Comparison of ENCODE assay signal across 11 cellular contexts in the genomic region with DNA sequence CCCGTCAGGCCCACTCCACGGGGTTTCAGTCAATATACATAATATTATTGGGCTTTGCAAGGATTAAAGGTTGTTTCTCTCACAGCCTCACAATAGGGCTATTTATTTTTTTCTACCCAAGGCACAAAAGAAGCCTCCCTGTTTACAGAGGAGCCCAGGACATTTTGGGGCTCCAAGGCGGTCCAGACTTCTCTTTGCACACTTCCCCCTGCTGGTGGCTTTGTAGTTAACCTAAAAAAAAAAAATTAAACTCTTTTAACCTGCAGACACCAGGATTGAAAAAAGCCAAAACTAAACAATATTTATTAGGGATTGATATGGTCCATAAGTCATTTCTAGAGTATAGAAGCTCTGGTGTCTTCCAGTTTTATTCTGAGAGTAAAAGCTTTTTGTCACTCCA.
DNase-seq lines count a peak whose midpoint lies in the region; ATAC-seq and TF ChIP-seq lines count a peak whose summit lies in the region.
"Had no signal": no experiment of that assay in that cellular context is flagged by ENCODE, and none has a peak within 500 bp of the region (broad histone marks: within the 10 kb centered on the region; RNA-seq: fewer than 3 reads in every experiment).

No MANE protein-coding gene starts in this region.

- no peaks in the 10 kb centered on the region for H3K9me2 ChIP-seq in hepatocyte (replicated peaks; ENCODE audit: insufficient read depth)

- intact Hi-C loops in activated CD4-positive, alpha-beta T cell treated with anti-CD3 and anti-CD28 coated beads for 36 hours (cut with DNase I, micrococcal nuclease) = no loop called here

- H3K9me3 Mint-ChIP-seq in activated CD4-positive, alpha-beta T cell treated with anti-CD3 and anti-CD28 coated beads for 36 hours (ENCODE audit: low read depth) = peaks cover 2% of the 10 kb centered on the region

- TF ChIP-seq CTCF in AG04450 (IDR thresholded peaks at IDR 0.05; ENCODE audit: low read depth, low read length) (peak; percentile 19; the same call in 1 of the 2 replicates), GM12873 (IDR thresholded peaks at IDR 0.05; ENCODE audit: insufficient read depth, low read depth, low read length, missing control alignments) (peak; percentile 35), RWPE2 (IDR thresholded peaks at IDR 0.05; ENCODE audit: poor library complexity, severe bottlenecking) (peak; percentile 35), hepatocyte (IDR thresholded peaks at IDR 0.05; ENCODE audit: poor library complexity) (peak; percentile 24), right atrium auricular region (IDR thresholded peaks at IDR 0.05) (no peak)

- H3K27ac Mint-ChIP-seq in activated CD4-positive, alpha-beta T cell treated with anti-CD3 and anti-CD28 coated beads for 36 hours = no peak overlapping the region
- H3K27ac Mint-ChIP-seq: activated naive CD8-positive, alpha-beta T cell; CD4-positive, alpha-beta memory T cell; dendritic cell treated with granulocyte-macrophage colony-stimulating factor and Interleukin-4, amounts not matched to agents 40 ng/mL and 50 ng/mL, for 4 days had no signal

- H3K27me3 Mint-ChIP-seq in activated CD4-positive, alpha-beta T cell treated with anti-CD3 and anti-CD28 coated beads for 36 hours = peaks cover 2% of the 10 kb centered on the region
- H3K27me3 Mint-ChIP-seq: dendritic cell treated with granulocyte-macrophage colony-stimulating factor and Interleukin-4, amounts not matched to agents 40 ng/mL and 50 ng/mL, for 4 days had no signal

- no peak for ATAC-seq in RWPE2 (ENCODE audit: low read depth)
- no peak for ATAC-seq in activated CD4-positive, alpha-beta T cell treated with anti-CD3 and anti-CD28 coated beads for 36 hours

- H4K20me1 ChIP-seq in hepatocyte (ENCODE audit: insufficient read depth, poor library complexity, severe bottlenecking) = no peaks in the 10 kb centered on the region

- POLR2A ChIA-PET in AG04450 (lab: Yijun Ruan, JAX) = interaction anchor here (0.6 kb wide), 1 partner anchor 45 kb away, joined by 11 read pairs; no protein-coding TSS in a partner anchor
- POLR2A ChIA-PET in activated CD4-positive, alpha-beta T cell treated with anti-CD3 and anti-CD28 coated beads for 36 hours (lab: Charles Lee) = no interaction called here

- H3K4me2 ChIP-seq in hepatocyte = no peak overlapping the region

- H3K4me3 Mint-ChIP-seq in activated CD4-positive, alpha-beta T cell treated with anti-CD3 and anti-CD28 coated beads for 36 hours = no peak overlapping the region
- H3K4me3 Mint-ChIP-seq: activated naive CD8-positive, alpha-beta T cell; CD4-positive, alpha-beta memory T cell; dendritic cell treated with granulocyte-macrophage colony-stimulating factor and Interleukin-4, amounts not matched to agents 40 ng/mL and 50 ng/mL, for 4 days had no signal

- H2AFZ ChIP-seq in hepatocyte = no peak overlapping the region

- H3K4me3 ChIP-seq in AG04450 (ENCODE audit: low read depth, low read length) (no peak overlapping the region), RWPE2 (ENCODE audit: severe bottlenecking) (no peak overlapping the region), hepatocyte (no peak overlapping the region), right atrium auricular region (no peak overlapping the region)

- H3K27ac ChIP-seq in AG04450 (ENCODE audit: low read depth, low read length) = no peak overlapping the region
- H3K27ac ChIP-seq in RWPE2 (ENCODE audit: poor library complexity, severe bottlenecking) = no peak overlapping the region
- no peak overlapping the region for H3K27ac ChIP-seq in hepatocyte
- no peak overlapping the region for H3K27ac ChIP-seq in right atrium auricular region

- no peaks in the 10 kb centered on the region for H3K4me1 ChIP-seq in RWPE2 (ENCODE audit: insufficient read depth, poor library complexity, severe bottlenecking)
- H3K4me1 ChIP-seq in hepatocyte (ENCODE audit: insufficient read depth) = peaks cover 7% of the 10 kb centered on the region
- no peaks in the 10 kb centered on the region for H3K4me1 ChIP-seq in right atrium auricular region

- no peak for DNase-seq in AG04450 (ENCODE audit: low read depth, low spot score)
- no peak for DNase-seq in RWPE2 (ENCODE audit: low spot score)
- DNase-seq in hepatocyte (ENCODE audit: low spot score) = no peak
- no peak for DNase-seq in kidney glomerular epithelial cell (lab: John Stamatoyannopoulos, UW)
- DNase-seq in T-helper 2 cell = no peak
- no peak for DNase-seq in activated CD4-positive, alpha-beta T cell treated with anti-CD3 and anti-CD28 coated beads for 36 hours
- no peak for DNase-seq in right atrium auricular region (ENCODE audit: low spot score)
- DNase-seq: CD4-positive, alpha-beta memory T cell had no signal

- H3K79me2 ChIP-seq in hepatocyte = no peaks in the 10 kb centered on the region

- no peaks in the 10 kb centered on the region for H3K27me3 ChIP-seq in AG04450 (ENCODE audit: control insufficient read depth, insufficient read depth, low read length)
- H3K27me3 ChIP-seq in RWPE2 (ENCODE audit: insufficient read depth, poor library complexity, severe bottlenecking) = no peaks in the 10 kb centered on the region
- H3K27me3 ChIP-seq in hepatocyte = no peaks in the 10 kb centered on the region
- no peaks in the 10 kb centered on the region for H3K27me3 ChIP-seq in right atrium auricular region

- H3K4me1 Mint-ChIP-seq in activated CD4-positive, alpha-beta T cell treated with anti-CD3 and anti-CD28 coated beads for 36 hours = no peaks in the 10 kb centered on the region
- H3K4me1 Mint-ChIP-seq: CD4-positive, alpha-beta memory T cell had no signal

- H3K36me3 Mint-ChIP-seq in activated CD4-positive, alpha-beta T cell treated with anti-CD3 and anti-CD28 coated beads for 36 hours (ENCODE audit: low read depth) = no peaks in the 10 kb centered on the region
- H3K36me3 Mint-ChIP-seq: activated naive CD8-positive, alpha-beta T cell; CD4-positive, alpha-beta memory T cell had no signal

- WGBS in hepatocyte (ENCODE audit: low lambda C conversion rate, missing lambda C conversion rate) = 58% methylated on average over 3 of the region's 3 CpGs

- peaks cover 7% of the 10 kb centered on the region for H3K9me3 ChIP-seq in AG04450 (ENCODE audit: control insufficient read depth, insufficient read depth, low read length)
- H3K9me3 ChIP-seq in RWPE2 (ENCODE audit: severe bottlenecking) = no peaks in the 10 kb centered on the region
- H3K9me3 ChIP-seq in hepatocyte (ENCODE audit: low read depth) = no peaks in the 10 kb centered on the region
- H3K9me3 ChIP-seq in right atrium auricular region = no peaks in the 10 kb centered on the region

- H3K36me3 ChIP-seq in RWPE2 (ENCODE audit: low read depth) = no peaks in the 10 kb centered on the region
- no peaks in the 10 kb centered on the region for H3K36me3 ChIP-seq in hepatocyte (replicated peaks; ENCODE audit: insufficient read depth, low read depth)
- no peaks in the 10 kb centered on the region for H3K36me3 ChIP-seq in right atrium auricular region

- CTCF ChIA-PET in AG04450 (lab: Charles Lee) = interaction anchor here (1.7 to 1.9 kb wide), 2 partner anchors 8 to 384 kb away, joined by 5 read pairs; no protein-coding TSS in a partner anchor
- CTCF ChIA-PET in activated CD4-positive, alpha-beta T cell treated with anti-CD3 and anti-CD28 coated beads for 36 hours (lab: Charles Lee) = no interaction called here

Comparison
In these comparisons a context has a peak if more than half of its experiments do, and no peak if none do; other contexts are left out.
1. CTCF ChIP-seq: peak in AG04450 (single experiment), GM12873 (single experiment), RWPE2 (single experiment) and hepatocyte (single experiment); none in right atrium auricular region (0 of 2).